In genomic region chr5:14447958-14448881, GRCh38 we compare ENCODE assay signal across 7 cellular contexts.
DNase-seq lines count a peak whose midpoint lies in the region; ATAC-seq and TF ChIP-seq lines count a peak whose summit lies in the region.

No MANE protein-coding gene starts in this region.

- no peak overlapping the region for H3K4me3 ChIP-seq in Loucy (ENCODE audit: low read length, poor library complexity, severe bottlenecking)
- no peak overlapping the region for H3K4me3 ChIP-seq in fibroblast of lung (replicated peaks in 1 of 4; ENCODE audit: control extremely low read depth in 1 of 4, insufficient read depth in 1 of 4, low read depth in 3 of 4, low read length in 4 of 4)
- H3K4me3 ChIP-seq in smooth muscle cell: no peak overlapping the region
- H3K4me3 ChIP-seq in MM.1S (ENCODE audit: low read length): no peak overlapping the region

- H3K4me1 ChIP-seq in Loucy (ENCODE audit: insufficient read depth, low read length, poor library complexity, severe bottlenecking) (peaks cover 37% of the 10 kb centered on the region), fibroblast of lung (ENCODE audit: control insufficient read depth, extremely low read depth, insufficient read depth, low read length) (peaks cover 36% of the 10 kb centered on the region), smooth muscle cell (ENCODE audit: low read depth) (peaks cover 36% of the 10 kb centered on the region), MM.1S (ENCODE audit: low read length) (no peaks in the 10 kb centered on the region)

- DNase-seq in fibroblast of lung (ENCODE audit: low read depth in 2 of 2) (peak; percentile 49 to 62), smooth muscle cell (lab: John Stamatoyannopoulos, UW; ENCODE audit: unreplicated experiment) (no peak), MM.1S (no peak), GM03348 (ENCODE audit: low spot score) (no peak)
- DNase-seq in activated naive CD4-positive, alpha-beta T cell treated with Interleukin-2 at 50 U/mL for 16 hours: no peak

- peak overlapping the region; percentile 57 for H3K9ac ChIP-seq in Loucy (ENCODE audit: low read depth, low read length, poor library complexity, severe bottlenecking)
- no peak overlapping the region for H3K9ac ChIP-seq in fibroblast of lung (ENCODE audit: insufficient read depth, low read length)
- peak overlapping the region; percentile 58 for H3K9ac ChIP-seq in smooth muscle cell (ENCODE audit: low read depth)
- no peak overlapping the region for H3K9ac ChIP-seq in MM.1S (ENCODE audit: low read length)

- WGBS in smooth muscle cell (ENCODE audit: low lambda C conversion rate): 83% methylated on average over 17 of the region's 17 CpGs

- H4K20me1 ChIP-seq in Loucy (ENCODE audit: insufficient read depth, low read length, poor library complexity, severe bottlenecking) (no peaks in the 10 kb centered on the region), fibroblast of lung (ENCODE audit: control insufficient read depth, extremely low read depth, insufficient read depth, low read length) (no peaks in the 10 kb centered on the region), smooth muscle cell (ENCODE audit: low read depth) (peaks cover 42% of the 10 kb centered on the region), MM.1S (ENCODE audit: insufficient read depth, low read length) (no peaks in the 10 kb centered on the region)

- H3K4me2 ChIP-seq in Loucy (ENCODE audit: low read depth, low read length, poor library complexity, severe bottlenecking) (peak overlapping the region; percentile 38), fibroblast of lung (ENCODE audit: extremely low read depth, insufficient read depth, low read length) (peak overlapping the region; percentile 21), smooth muscle cell (peak overlapping the region; percentile 30), MM.1S (ENCODE audit: low read depth, low read length) (no peak overlapping the region)

- H3F3A ChIP-seq in Loucy (ENCODE audit: low read depth): no peaks in the 10 kb centered on the region
- H3F3A ChIP-seq in smooth muscle cell (ENCODE audit: low read depth): peaks cover 35% of the 10 kb centered on the region
- H3F3A ChIP-seq in MM.1S (ENCODE audit: insufficient read depth, low read length): no peaks in the 10 kb centered on the region

- H3K9me3 ChIP-seq in Loucy (ENCODE audit: insufficient read depth, low read depth, low read length) (no peaks in the 10 kb centered on the region), fibroblast of lung (ENCODE audit: control insufficient read depth, insufficient read depth, low read depth, low read length) (no peaks in the 10 kb centered on the region), smooth muscle cell (replicated peaks; ENCODE audit: low read depth) (no peaks in the 10 kb centered on the region), MM.1S (replicated peaks; ENCODE audit: insufficient read depth, low read length) (no peaks in the 10 kb centered on the region)

- H3K9me2 ChIP-seq in Loucy (replicated peaks; ENCODE audit: low read depth, low read length) (no peaks in the 10 kb centered on the region), MM.1S (replicated peaks; ENCODE audit: insufficient read depth, low read length) (no peaks in the 10 kb centered on the region)

- peak; percentile 65 for ATAC-seq in GM21619 (IDR thresholded peaks at IDR 0.05; ENCODE audit: unreplicated experiment)

- H3K36me3 ChIP-seq in Loucy (ENCODE audit: insufficient read depth, low read length) (peaks cover 10% of the 10 kb centered on the region; the same call in 1 of the 2 replicates), fibroblast of lung (ENCODE audit: control insufficient read depth, insufficient read depth, low read length) (peaks cover 5% of the 10 kb centered on the region), smooth muscle cell (ENCODE audit: low read depth) (peaks cover 3% of the 10 kb centered on the region), MM.1S (replicated peaks; ENCODE audit: insufficient read depth, low read length) (no peaks in the 10 kb centered on the region)

- H2AFZ ChIP-seq in Loucy (ENCODE audit: low read length) (no peak overlapping the region), fibroblast of lung (ENCODE audit: low read length) (no peak overlapping the region), smooth muscle cell (ENCODE audit: low read depth) (no peak overlapping the region), MM.1S (ENCODE audit: low read length) (no peak overlapping the region)

- H3K27me3 ChIP-seq in Loucy (ENCODE audit: insufficient read depth, low read length, poor library complexity, severe bottlenecking) (no peaks in the 10 kb centered on the region), fibroblast of lung (ENCODE audit: control insufficient read depth, insufficient read depth, low read length) (no peaks in the 10 kb centered on the region), smooth muscle cell (ENCODE audit: low read depth) (no peaks in the 10 kb centered on the region), MM.1S (replicated peaks; ENCODE audit: insufficient read depth, low read length) (no peaks in the 10 kb centered on the region)

- H3K79me2 ChIP-seq in Loucy (ENCODE audit: insufficient read depth, low read length) (no peaks in the 10 kb centered on the region), fibroblast of lung (ENCODE audit: control insufficient read depth, insufficient read depth, low read length) (peaks cover 54% of the 10 kb centered on the region), smooth muscle cell (ENCODE audit: low read depth) (peaks cover 4% of the 10 kb centered on the region), MM.1S (ENCODE audit: low read length) (no peaks in the 10 kb centered on the region)

- H3K27ac ChIP-seq in fibroblast of lung (ENCODE audit: insufficient read depth, low read length) (peak overlapping the region; percentile 89), smooth muscle cell (ENCODE audit: low read depth) (peak overlapping the region; percentile 97), MM.1S (ENCODE audit: low read length) (no peak overlapping the region)

- no peak for TF ChIP-seq CTCF in Loucy (conservative IDR thresholded peaks at IDR 0.05; ENCODE audit: low read length)
- TF ChIP-seq CTCF in fibroblast of lung (conservative IDR thresholded peaks at IDR 0.05 in 1 of 2, IDR thresholded peaks at IDR 0.05 in 1 of 2; ENCODE audit: low read depth in 1 of 2, low read length in 2 of 2): no peak
- no peak for TF ChIP-seq CTCF in smooth muscle cell (IDR thresholded peaks at IDR 0.05; ENCODE audit: borderline replicate concordance, insufficient read depth, poor library complexity, severe bottlenecking)
- TF ChIP-seq CTCF in MM.1S (IDR thresholded peaks at IDR 0.05; ENCODE audit: low read length): no peak

Comparison
In these comparisons a context has a peak if more than half of its experiments do, and no peak if none do; other contexts are left out.
1. H3K9ac ChIP-seq: peak in Loucy (single experiment) and smooth muscle cell (single experiment); none in fibroblast of lung (single experiment) and MM.1S (single experiment).
2. DNase-seq: peak in fibroblast of lung (2 of 2); none in smooth muscle cell (single experiment), MM.1S (single experiment), GM03348 (single experiment) and activated naive CD4-positive, alpha-beta T cell treated with Interleukin-2 at 50 U/mL for 16 hours (single experiment).